ENCODE assay signal across 18 cellular contexts in genomic region chr17:35259001-35259400, GRCh38. TPM values are rescaled to one million over a fixed set of nuclear protein-coding genes. Genes with fewer than 3 reads are reported as not detected.
DNase-seq lines count a peak whose midpoint lies in the region; ATAC-seq and TF ChIP-seq lines count a peak whose summit lies in the region.
"Had no signal": no experiment of that assay in that cellular context is flagged by ENCODE, and none has a peak within 500 bp of the region (broad histone marks: within the 10 kb centered on the region; RNA-seq: fewer than 3 reads in every experiment).

No MANE protein-coding gene starts in this region.

- H3K27ac Mint-ChIP-seq in activated T-cell treated with anti-CD3 and anti-CD28 coated beads, Interleukin-2, amount 50 U/mL, for 24 hours = peak overlapping the region; percentile 83
- peak overlapping the region in 6 of 8 donors; percentile 47 to 89 (median 80) for H3K27ac Mint-ChIP-seq in CD8-positive, alpha-beta memory T cell
- H3K27ac Mint-ChIP-seq in naive thymus-derived CD8-positive, alpha-beta T cell = peak overlapping the region in 8 of 10 donors; percentile 54 to 93 (median 85)
- H3K27ac Mint-ChIP-seq: B cell, HFFc6 had no signal

- H3K36me3 Mint-ChIP-seq in activated T-cell treated with anti-CD3 and anti-CD28 coated beads, Interleukin-2, amount 50 U/mL, for 24 hours (ENCODE audit: low read depth) = peaks cover 66% of the 10 kb centered on the region
- H3K36me3 Mint-ChIP-seq in CD8-positive, alpha-beta memory T cell = peaks cover 28 to 90% (median 33%) of the 10 kb centered on the region in 3 donors
- H3K36me3 Mint-ChIP-seq in naive thymus-derived CD8-positive, alpha-beta T cell = peaks cover 3 to 97% (median 48%) of the 10 kb centered on the region in 3 donors

- TF ChIP-seq CTCF in VCaP (conservative IDR thresholded peaks at IDR 0.05) (no peak), GM10248 (IDR thresholded peaks at IDR 0.05; ENCODE audit: control extremely low read depth, extremely low read depth, low read depth, missing control alignments) (no peak)

- H3K27me3 ChIP-seq in CD8-positive, alpha-beta memory T cell (ENCODE audit: insufficient read depth, low read length, poor library complexity, severe bottlenecking) = no peaks in the 10 kb centered on the region
- H3K27me3 ChIP-seq: SJSA1 had no signal

- DNase-seq in activated T-cell treated with anti-CD3 and anti-CD28 coated beads, Interleukin-2, amount 50 U/mL, for 24 hours = no peak
- DNase-seq in activated T-cell treated with anti-CD3 and anti-CD28 coated beads, Interleukin-2, amount 50 U/mL, for 48 hours = no peak
- DNase-seq in CD8-positive, alpha-beta memory T cell = no peak
- no peak for DNase-seq in naive thymus-derived CD8-positive, alpha-beta T cell
- DNase-seq in left ventricle myocardium superior (no peak), GM10248 (ENCODE audit: extremely low spot score) (no peak)
- no peak for DNase-seq in activated CD4-positive, alpha-beta T cell treated with anti-CD3 and anti-CD28 coated beads, Interleukin-2, amount 50 U/mL, for 48 hours
- DNase-seq: DMS79, HFFc6, NCI-H1417 treated with DMSO at 0.1 percent for 48 hours, NCI-H187 treated with DMSO at 0.1 percent for 48 hours, NCI-H526 had no signal

- peaks cover 52% of the 10 kb centered on the region for H3K4me1 ChIP-seq in CD8-positive, alpha-beta memory T cell (ENCODE audit: insufficient read depth, low read length)

- intact Hi-C loops in left ventricle myocardium superior (cut with micrococcal nuclease) = no loop called here

- H3K36me3 ChIP-seq in CD8-positive, alpha-beta memory T cell (ENCODE audit: insufficient read depth, low read length) = peaks cover 49% of the 10 kb centered on the region

- POLR2A ChIA-PET in CD8-positive, alpha-beta memory T cell (lab: Charles Lee) = no interaction called here
- POLR2A ChIA-PET in naive thymus-derived CD8-positive, alpha-beta T cell (lab: Charles Lee) = interaction anchor here (0.6 to 4.4 kb wide), 3 partner anchors 11 to 63 kb away, joined by 4 to 20 read pairs (median 8); partner anchors contain the start of gene SLFN5
- POLR2A ChIA-PET in GM10248 (lab: Yijun Ruan, JAX) = no interaction called here

- no peak for ATAC-seq in naive thymus-derived CD8-positive, alpha-beta T cell
- no peak for ATAC-seq in left ventricle myocardium superior
- ATAC-seq: Panc1 had no signal

- CTCF ChIA-PET in CD8-positive, alpha-beta memory T cell (lab: Charles Lee) = interaction anchor here (2.1 kb wide), 1 partner anchor 276 kb away, joined by 7 read pairs; no protein-coding TSS in a partner anchor
- CTCF ChIA-PET in GM10248 (lab: Yijun Ruan, JAX) = interaction anchor here (1.4 to 2.5 kb wide), 2 partner anchors 54 to 56 kb away, joined by 3 to 9 read pairs; no protein-coding TSS in a partner anchor

- H3K4me3 ChIP-seq in CD8-positive, alpha-beta memory T cell (ENCODE audit: low read length) = no peak overlapping the region
- H3K4me3 ChIP-seq: SJSA1 had no signal

- H3K9me3 Mint-ChIP-seq in activated T-cell treated with anti-CD3 and anti-CD28 coated beads, Interleukin-2, amount 50 U/mL, for 24 hours = no peaks in the 10 kb centered on the region
- no peaks in the 10 kb centered on the region for H3K9me3 Mint-ChIP-seq in CD8-positive, alpha-beta memory T cell
- no peaks in the 10 kb centered on the region for H3K9me3 Mint-ChIP-seq in naive thymus-derived CD8-positive, alpha-beta T cell
- H3K9me3 Mint-ChIP-seq: HFFc6 had no signal

- no peaks in the 10 kb centered on the region for H3K9me3 ChIP-seq in CD8-positive, alpha-beta memory T cell (ENCODE audit: low read length)
- H3K9me3 ChIP-seq: SJSA1 had no signal

- H3K4me3 Mint-ChIP-seq in activated T-cell treated with anti-CD3 and anti-CD28 coated beads, Interleukin-2, amount 50 U/mL, for 24 hours = no peak overlapping the region
- peak overlapping the region in 2 of 7 donors; percentile 22 to 44 for H3K4me3 Mint-ChIP-seq in CD8-positive, alpha-beta memory T cell
- peak overlapping the region in 6 of 10 donors; percentile 28 to 63 (median 42) for H3K4me3 Mint-ChIP-seq in naive thymus-derived CD8-positive, alpha-beta T cell
- H3K4me3 Mint-ChIP-seq: B cell, HFFc6 had no signal

- peaks cover 73% of the 10 kb centered on the region for H3K4me1 Mint-ChIP-seq in activated T-cell treated with anti-CD3 and anti-CD28 coated beads, Interleukin-2, amount 50 U/mL, for 24 hours (ENCODE audit: low read depth)
- peaks cover 68 to 84% (median 80%) of the 10 kb centered on the region in 3 donors for H3K4me1 Mint-ChIP-seq in CD8-positive, alpha-beta memory T cell
- peaks cover 36 to 83% (median 79%) of the 10 kb centered on the region in 4 donors for H3K4me1 Mint-ChIP-seq in naive thymus-derived CD8-positive, alpha-beta T cell
- H3K4me1 Mint-ChIP-seq: B cell had no signal

- H3K27ac ChIP-seq in CD8-positive, alpha-beta memory T cell (ENCODE audit: low read depth, low read length) = no peak overlapping the region
- peak overlapping the region; percentile 91 for H3K27ac ChIP-seq in VCaP
- H3K27ac ChIP-seq: 22Rv1, KMS-11, SJSA1 had no signal

- H3K27me3 Mint-ChIP-seq in activated T-cell treated with anti-CD3 and anti-CD28 coated beads, Interleukin-2, amount 50 U/mL, for 24 hours = no peaks in the 10 kb centered on the region
- H3K27me3 Mint-ChIP-seq in CD8-positive, alpha-beta memory T cell = no peaks in the 10 kb centered on the region
- no peaks in the 10 kb centered on the region for H3K27me3 Mint-ChIP-seq in naive thymus-derived CD8-positive, alpha-beta T cell
- H3K27me3 Mint-ChIP-seq: B cell had no signal

RNA-seq across cellular contexts. Expression of gene SLFN5, which starts 16.1 kb away (rescaled TPM):
- total RNA-seq in CD8-positive, alpha-beta memory T cell = 10 to 100 TPM; 28.6 to 30.2 TPM
- 158 TPM for polyA plus RNA-seq in CD8-positive, alpha-beta memory T cell
- total RNA-seq in naive thymus-derived CD8-positive, alpha-beta T cell = 100 to 1,000 TPM; 224 to 227 TPM
- polyA plus RNA-seq in naive thymus-derived CD8-positive, alpha-beta T cell = 100 to 1,000 TPM in 1 of 3 donors, 10 to 100 TPM in 2; 73.8 to 161 (median 87.4) TPM
- 13.1 TPM for total RNA-seq in left ventricle myocardium superior

Comparison
In these comparisons a context has a peak if more than half of its experiments do, and no peak if none do; other contexts are left out.
1. RNA of gene SLFN5, which starts 16.1 kb away (total RNA-seq): 224 to 227 TPM in naive thymus-derived CD8-positive, alpha-beta T cell; 28.6 to 30.2 TPM in CD8-positive, alpha-beta memory T cell and 13.1 TPM in left ventricle myocardium superior (single experiment); every median in the first group is over 4 times any median in the second.
2. Peak in every context shown above with its lines, with median percentiles within 50 percentile points of each other: H3K27ac Mint-ChIP-seq.